10 cellular contexts compared by ENCODE assay signal in the genomic region with DNA sequence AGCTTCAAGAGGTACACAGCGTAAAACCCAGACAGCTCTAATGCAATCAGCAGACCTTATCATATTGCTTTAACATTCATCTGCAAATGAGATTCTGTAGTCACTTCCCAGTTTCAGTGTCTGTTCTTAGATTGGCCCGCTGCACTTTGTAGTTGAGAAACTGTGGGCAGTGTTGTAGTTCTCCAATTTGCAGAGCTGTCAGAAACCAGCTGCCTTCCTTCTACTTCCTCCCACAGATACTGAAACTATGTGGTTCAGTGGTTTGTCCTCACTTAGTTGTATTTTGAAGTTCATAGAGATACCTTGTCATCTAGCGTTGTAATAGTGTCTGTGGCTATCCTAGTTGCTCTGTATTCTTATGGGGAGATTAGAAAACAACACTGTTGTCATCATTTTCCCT. TPM values are rescaled to one million over a fixed set of nuclear protein-coding genes. Genes with fewer than 3 reads are reported as not detected.
DNase-seq lines count a peak whose midpoint lies in the region; ATAC-seq and TF ChIP-seq lines count a peak whose summit lies in the region.
"Had no signal": no experiment of that assay in that cellular context is flagged by ENCODE, and none has a peak within 500 bp of the region (broad histone marks: within the 10 kb centered on the region; RNA-seq: fewer than 3 reads in every experiment).

No MANE protein-coding gene starts in this region.

- H3K27ac ChIP-seq in right cardiac atrium (ENCODE audit: low read length) = no peak overlapping the region
- no peak overlapping the region for H3K27ac ChIP-seq in transverse colon
- no peak overlapping the region for H3K27ac ChIP-seq in SJCRH30
- H3K27ac ChIP-seq: A549, SJSA1 had no signal

- H3K27me3 ChIP-seq in right cardiac atrium (ENCODE audit: control insufficient read depth, insufficient read depth) (no peaks in the 10 kb centered on the region), transverse colon (no peaks in the 10 kb centered on the region), SJCRH30 (no peaks in the 10 kb centered on the region)

- H3K4me3 ChIP-seq in right cardiac atrium (ENCODE audit: low read length) (no peak overlapping the region), transverse colon (no peak overlapping the region), SJCRH30 (no peak overlapping the region)
- H3K4me3 ChIP-seq: A549, SJSA1 had no signal

- in situ Hi-C loops in transverse colon (cut with MboI; ENCODE audit: low pct_ligation_motif_present in 1 of 4, low pct_unique_long_range_greater_than_20kb in 1 of 4, low sequenced_read_pairs in 3 of 4) = no loop called here

- peaks cover 22% of the 10 kb centered on the region for H3K36me3 Mint-ChIP-seq in T-helper 1 cell treated with Interleukin-12 subunit alpha and Interleukin-12 subunit beta and Interleukin-4 antibody, amounts not matched to agents 30 μg/mL and 1 μg/mL, for 36 hours (ENCODE audit: low read depth)

- peak overlapping the region; percentile 48 for H3K4me3 Mint-ChIP-seq in T-helper 1 cell treated with Interleukin-12 subunit alpha and Interleukin-12 subunit beta and Interleukin-4 antibody, amounts not matched to agents 30 μg/mL and 1 μg/mL, for 36 hours

- no peaks in the 10 kb centered on the region for H3K4me1 ChIP-seq in right cardiac atrium (ENCODE audit: control insufficient read depth, insufficient read depth, low read length)
- H3K4me1 ChIP-seq in transverse colon = peaks cover 0 to 5% (median 0%) of the 10 kb centered on the region in 4 donors
- H3K4me1 ChIP-seq in SJCRH30 = no peaks in the 10 kb centered on the region
- H3K4me1 ChIP-seq: A549, SJSA1 had no signal

- H3K27me3 Mint-ChIP-seq in T-helper 1 cell treated with Interleukin-12 subunit alpha and Interleukin-12 subunit beta and Interleukin-4 antibody, amounts not matched to agents 30 μg/mL and 1 μg/mL, for 36 hours (ENCODE audit: low read depth) = no peaks in the 10 kb centered on the region

- WGBS in right cardiac atrium = 64% methylated on average over 3 of the region's 3 CpGs
- 65 to 80% methylated on average over 3 of the region's 3 CpGs for WGBS in transverse colon (ENCODE audit: low coverage in 1 of 2), 2 donors

- no peak for TF ChIP-seq EP300 in transverse colon (IDR thresholded peaks at IDR 0.05; ENCODE audit: low read depth)

- peaks cover 15% of the 10 kb centered on the region for H3K4me1 Mint-ChIP-seq in T-helper 1 cell treated with Interleukin-12 subunit alpha and Interleukin-12 subunit beta and Interleukin-4 antibody, amounts not matched to agents 30 μg/mL and 1 μg/mL, for 36 hours (ENCODE audit: low read depth)

- no peak for TF ChIP-seq CTCF in transverse colon (IDR thresholded peaks at IDR 0.05)

- peak overlapping the region; percentile 82 for H3K27ac Mint-ChIP-seq in T-helper 1 cell treated with Interleukin-12 subunit alpha and Interleukin-12 subunit beta and Interleukin-4 antibody, amounts not matched to agents 30 μg/mL and 1 μg/mL, for 36 hours

- ATAC-seq in HG03045 (IDR thresholded peaks at IDR 0.05; ENCODE audit: unreplicated experiment) (peak; percentile 100), right cardiac atrium (peak; percentile 63 to 80)
- ATAC-seq: A549 had no signal

- TF ChIP-seq POLR2A in transverse colon (IDR thresholded peaks at IDR 0.05) = no peak

- H3K9me3 ChIP-seq in right cardiac atrium (ENCODE audit: control insufficient read depth, low read length) (no peaks in the 10 kb centered on the region), transverse colon (no peaks in the 10 kb centered on the region), SJCRH30 (replicated peaks) (no peaks in the 10 kb centered on the region)
- H3K9me3 ChIP-seq: A549, SJSA1 had no signal

- peak; percentile 1 for DNase-seq in activated CD4-positive, CD25-positive, alpha-beta regulatory T cell treated with anti-CD3 and anti-CD28 coated beads, Interleukin-2, amount 50 U/mL, for 16 hours (ENCODE audit: low read depth, low spot score)
- no peak for DNase-seq in activated CD4-positive, CD25-positive, alpha-beta regulatory T cell (lab: John Stamatoyannopoulos, UW)
- DNase-seq in right cardiac atrium (no peak), transverse colon (peak; percentile 36), occipital lobe (lab: John Stamatoyannopoulos, UW) (no peak), SJCRH30 (no peak)

- intact Hi-C loops in right cardiac atrium (cut with DNase I) = no loop called here
- intact Hi-C loops in transverse colon (cut with DNase I; ENCODE audit: low total_unique reads) = no loop called here

- no peaks in the 10 kb centered on the region for H3K9me3 Mint-ChIP-seq in T-helper 1 cell treated with Interleukin-12 subunit alpha and Interleukin-12 subunit beta and Interleukin-4 antibody, amounts not matched to agents 30 μg/mL and 1 μg/mL, for 36 hours

- H3K36me3 ChIP-seq in transverse colon (peaks cover 0 to 16% (median 0%) of the 10 kb centered on the region in 4 donors), SJCRH30 (peaks cover 3% of the 10 kb centered on the region)

RNA-seq across cellular contexts. Expression of gene TRIM36, which starts 39.6 kb away (rescaled TPM):
- total RNA-seq in right cardiac atrium = 1 to 10 TPM in 1 of 4 donors, under 1 TPM in 3; 0.49 to 1.2 (median 0.81) TPM
- polyA plus RNA-seq in right cardiac atrium = 0.07 TPM
- total RNA-seq in transverse colon = 10 to 100 TPM; 30.8 to 69.1 (median 38.2) TPM
- total RNA-seq in occipital lobe = 98.4 TPM
- total RNA-seq in SJCRH30 (2014; rRNA removed; shearing (Covaris generic)) = 14.9 and 15.3 TPM in 2 replicates

RNA-seq across cellular contexts. Expression of gene PGGT1B, which starts 53.4 kb away (rescaled TPM):
- 10 to 100 TPM; 25.5 to 30.9 (median 27.5) TPM for total RNA-seq in right cardiac atrium
- polyA plus RNA-seq in right cardiac atrium = 3.1 TPM
- 10 to 100 TPM in 2 of 4 donors, 1 to 10 TPM in 2; 3.4 to 26.4 (median 12.8) TPM for total RNA-seq in transverse colon
- 17.2 TPM for total RNA-seq in occipital lobe
- 20.1 and 22.3 TPM in 2 replicates for total RNA-seq in SJCRH30 (2014; rRNA removed; shearing (Covaris generic))

Comparison
In these comparisons a context has a peak if more than half of its experiments do, and no peak if none do; other contexts are left out.
1. DNase-seq: peak in activated CD4-positive, CD25-positive, alpha-beta regulatory T cell treated with anti-CD3 and anti-CD28 coated beads, Interleukin-2, amount 50 U/mL, for 16 hours (single experiment) and transverse colon (single experiment); none in activated CD4-positive, CD25-positive, alpha-beta regulatory T cell (0 of 4), right cardiac atrium (0 of 3), occipital lobe (single experiment) and SJCRH30 (0 of 2).